ENCODE assay signal across 8 cellular contexts in genomic region chr7:101688183-101688831, GRCh38. TPM values are rescaled to one million over a fixed set of nuclear protein-coding genes. Genes with fewer than 3 reads are reported as not detected.
DNase-seq lines count a peak whose midpoint lies in the region; ATAC-seq and TF ChIP-seq lines count a peak whose summit lies in the region.

No MANE protein-coding gene starts in this region.

- ATAC-seq in HG03520 (IDR thresholded peaks at IDR 0.05; ENCODE audit: unreplicated experiment) (peak; percentile 51), Panc1 (peak; percentile 95)

- DNase-seq in NCI-H2081 (lab: John Stamatoyannopoulos, UW), result peak; percentile 62 to 73
- no peak for DNase-seq in NCI-H2081 treated with DMSO at 0.1 percent for 48 hours (lab: John Stamatoyannopoulos, UW)
- DNase-seq in Panc1 (ENCODE audit: low read depth, low spot score), result no peak
- peak; percentile 61 for DNase-seq in activated T-helper 1 cell treated with Interleukin-2 at 50 U/mL for 16 hours (ENCODE audit: low read depth)
- peak; percentile 22 for DNase-seq in fibroblast of the conjunctiva (ENCODE audit: low read depth)

- POLR2A ChIA-PET in Panc1 (lab: Charles Lee), result no interaction called here

- H3K9me3 ChIP-seq in Panc1 (ENCODE audit: control insufficient read depth, insufficient read depth, low read depth, low read length), result no peaks in the 10 kb centered on the region
- no peaks in the 10 kb centered on the region for H3K9me3 ChIP-seq in neuron (ENCODE audit: low read length)
- no peaks in the 10 kb centered on the region for H3K9me3 ChIP-seq in stomach smooth muscle (ENCODE audit: control insufficient read depth in 2 of 2, low read length in 2 of 2)

- H2AFZ ChIP-seq in neuron (ENCODE audit: low read depth, low read length), result no peak overlapping the region

- H3K27me3 ChIP-seq in Panc1 (ENCODE audit: control insufficient read depth, insufficient read depth, low read length) (no peaks in the 10 kb centered on the region), neuron (ENCODE audit: insufficient read depth, low read length) (no peaks in the 10 kb centered on the region), stomach smooth muscle (ENCODE audit: control insufficient read depth in 1 of 2, insufficient read depth in 2 of 2, low read length in 2 of 2) (no peaks in the 10 kb centered on the region)

- in situ Hi-C loops in Panc1 (cut with HindIII; ENCODE audit: low pct_unique_long_range_greater_than_20kb, low sequenced_read_pairs), result no loop called here

- no TSS peak for BruUV-seq in Panc1 (replicated peaks; lab: Mats Ljungman, UMichigan)

- intact Hi-C loops in Panc1 (cut with micrococcal nuclease; ENCODE audit: unreplicated experiment), result loop anchor here (1.0 to 10.0 kb wide), 2 partner anchors 84 to 126 kb away; no protein-coding TSS in a partner anchor

- H3K36me3 ChIP-seq in Panc1 (ENCODE audit: control insufficient read depth, insufficient read depth, low read length), result no peaks in the 10 kb centered on the region
- H3K36me3 ChIP-seq in neuron (ENCODE audit: insufficient read depth, low read length), result no peaks in the 10 kb centered on the region
- H3K36me3 ChIP-seq in stomach smooth muscle (ENCODE audit: control insufficient read depth in 2 of 2, insufficient read depth in 2 of 2, low read length in 2 of 2), result no peaks in the 10 kb centered on the region

- peak overlapping the region; percentile 31 to 49 for H3K4me3 ChIP-seq in Panc1 (ENCODE audit: low read depth in 2 of 2, low read length in 2 of 2)
- H3K4me3 ChIP-seq in neuron (ENCODE audit: low read length), result peak overlapping the region; percentile 15
- H3K4me3 ChIP-seq in stomach smooth muscle (ENCODE audit: low read length in 2 of 2), result peak overlapping the region; percentile 19 to 63

- no peak overlapping the region for H3K9ac ChIP-seq in stomach smooth muscle (ENCODE audit: low read length in 2 of 2)

- CTCF ChIA-PET in Panc1 (lab: Charles Lee), result interaction anchor here (0.5 kb wide), 1 partner anchor 86 kb away, joined by 3 read pairs; no protein-coding TSS in a partner anchor

- peaks cover 7% of the 10 kb centered on the region; the same call in 1 of the 2 replicates for H3K4me1 ChIP-seq in Panc1 (ENCODE audit: control insufficient read depth, insufficient read depth, low read length)
- H3K4me1 ChIP-seq in neuron (ENCODE audit: insufficient read depth, low read length), result no peaks in the 10 kb centered on the region
- peaks cover 8% of the 10 kb centered on the region for H3K4me1 ChIP-seq in stomach smooth muscle (ENCODE audit: control insufficient read depth, insufficient read depth, low read length)

- peak overlapping the region; percentile 69 for H3K27ac ChIP-seq in Panc1 (ENCODE audit: low read length)
- no peak overlapping the region for H3K27ac ChIP-seq in stomach smooth muscle (ENCODE audit: low read length)

- peak; percentile 98 for TF ChIP-seq CTCF in Panc1 (IDR thresholded peaks at IDR 0.05)

RNA-seq across cellular contexts. Expression of gene MYL10, which starts 59.2 kb away (rescaled TPM):
- not detected for total RNA-seq in Panc1 (2021; ENCODE audit: unreplicated experiment)
- polyA plus RNA-seq in Panc1 (2012; ENCODE audit: insufficient read length), result not detected

Comparison
In these comparisons a context has a peak if more than half of its experiments do, and no peak if none do; other contexts are left out.
1. DNase-seq: peak in NCI-H2081 (2 of 2), activated T-helper 1 cell treated with Interleukin-2 at 50 U/mL for 16 hours (single experiment) and fibroblast of the conjunctiva (single experiment); none in NCI-H2081 treated with DMSO at 0.1 percent for 48 hours (single experiment) and Panc1 (single experiment).
2. Peak in every context shown above with its lines, with median percentiles within 50 percentile points of each other: H3K4me3 ChIP-seq.